Comparison of ENCODE assay signal across 10 cellular contexts in genomic region chr9:137026828-137027227, GRCh38. TPM values are rescaled to one million over a fixed set of nuclear protein-coding genes. Genes with fewer than 3 reads are reported as not detected.
A peak's percentile ranks its signal among the peaks of the same experiment; 100 is the strongest.
DNase-seq lines count a peak whose midpoint lies in the region; ATAC-seq and TF ChIP-seq lines count a peak whose summit lies in the region.
"Had no signal": no experiment of that assay in that cellular context is flagged by ENCODE, and none has a peak within 500 bp of the region (broad histone marks: within the 10 kb centered on the region; RNA-seq: fewer than 3 reads in every experiment).

No MANE protein-coding gene starts in this region.

- no peak overlapping the region for H3K56ac ChIP-seq in mesendoderm (ENCODE audit: low read length)

- no peak overlapping the region for H3K23ac ChIP-seq in mesendoderm (ENCODE audit: low read length)

- H3K79me2 ChIP-seq in mesendoderm (ENCODE audit: control insufficient read depth, insufficient read depth, low read length): no peaks in the 10 kb centered on the region

- peak overlapping the region; percentile 51 to 57 (median 56) for H3K4me3 ChIP-seq in right lobe of liver
- peak overlapping the region; percentile 68 for H3K4me3 ChIP-seq in thoracic aorta
- no peak overlapping the region for H3K4me3 ChIP-seq in mesendoderm (ENCODE audit: low read length)

- H3K36me3 Mint-ChIP-seq in activated naive CD4-positive, alpha-beta T cell treated with anti-CD3 and anti-CD28 coated beads, Interleukin-2, amount 50 U/mL, for 24 hours: no peaks in the 10 kb centered on the region
- no peaks in the 10 kb centered on the region for H3K36me3 Mint-ChIP-seq in activated T-cell treated with anti-CD3 and anti-CD28 coated beads, Interleukin-2, amount 50 U/mL, for 72 hours (ENCODE audit: insufficient read depth in 2 of 2)

- no peak overlapping the region for H3K4me2 ChIP-seq in mesendoderm (ENCODE audit: low read length)

- H3K27ac ChIP-seq in right lobe of liver: peak overlapping the region; percentile 24 to 73 (median 33)
- H3K27ac ChIP-seq in thoracic aorta: peak overlapping the region in 1 of 2 donors; percentile 34
- H3K27ac ChIP-seq in mesendoderm (ENCODE audit: low read depth, low read length): no peak overlapping the region

- TF ChIP-seq CTCF in right lobe of liver (IDR thresholded peaks at IDR 0.05) (no peak), thoracic aorta (IDR thresholded peaks at IDR 0.05) (no peak)

- H3K9me3 ChIP-seq in right lobe of liver: no peaks in the 10 kb centered on the region
- no peaks in the 10 kb centered on the region for H3K9me3 ChIP-seq in thoracic aorta

- no peak overlapping the region for H3K4ac ChIP-seq in mesendoderm (ENCODE audit: low read depth, low read length)

- TF ChIP-seq POLR2A in right lobe of liver (IDR thresholded peaks at IDR 0.05): no peak

- no peaks in the 10 kb centered on the region for H3K9me3 Mint-ChIP-seq in activated naive CD4-positive, alpha-beta T cell treated with anti-CD3 and anti-CD28 coated beads, Interleukin-2, amount 50 U/mL, for 24 hours
- H3K9me3 Mint-ChIP-seq in activated T-cell treated with anti-CD3 and anti-CD28 coated beads, Interleukin-2, amount 50 U/mL, for 72 hours: no peaks in the 10 kb centered on the region

- H2AK5ac ChIP-seq in mesendoderm (ENCODE audit: low read length): no peak overlapping the region

- no peaks in the 10 kb centered on the region for H3K36me3 ChIP-seq in right lobe of liver
- no peaks in the 10 kb centered on the region for H3K36me3 ChIP-seq in thoracic aorta
- no peaks in the 10 kb centered on the region for H3K36me3 ChIP-seq in mesendoderm (ENCODE audit: control insufficient read depth, insufficient read depth, low read length)

- H3K4me1 ChIP-seq in right lobe of liver (peaks cover 0 to 61% (median 30%) of the 10 kb centered on the region in 4 donors), thoracic aorta (ENCODE audit: control insufficient read depth in 1 of 2, low read depth in 2 of 2) (peaks cover 20 to 30% of the 10 kb centered on the region in 2 donors), mesendoderm (ENCODE audit: control insufficient read depth, low read depth, low read length) (no peaks in the 10 kb centered on the region)

- no peak overlapping the region for H2BK5ac ChIP-seq in mesendoderm (ENCODE audit: low read length)

- H3K9ac ChIP-seq in mesendoderm (ENCODE audit: low read length): no peak overlapping the region

- no peak overlapping the region for H3K27ac Mint-ChIP-seq in activated naive CD4-positive, alpha-beta T cell treated with anti-CD3 and anti-CD28 coated beads, Interleukin-2, amount 50 U/mL, for 24 hours
- H3K27ac Mint-ChIP-seq in activated T-cell treated with anti-CD3 and anti-CD28 coated beads, Interleukin-2, amount 50 U/mL, for 72 hours: no peak overlapping the region

- H3K4me3 Mint-ChIP-seq in activated naive CD4-positive, alpha-beta T cell treated with anti-CD3 and anti-CD28 coated beads, Interleukin-2, amount 50 U/mL, for 24 hours: peak overlapping the region; percentile 83
- peak overlapping the region; percentile 72 to 77 for H3K4me3 Mint-ChIP-seq in activated T-cell treated with anti-CD3 and anti-CD28 coated beads, Interleukin-2, amount 50 U/mL, for 72 hours

- no peak overlapping the region for H4K5ac ChIP-seq in mesendoderm (ENCODE audit: low read length)

- no peak overlapping the region for H3K18ac ChIP-seq in mesendoderm (ENCODE audit: low read length)

- H2BK15ac ChIP-seq in mesendoderm (replicated peaks; ENCODE audit: low read depth): no peak overlapping the region

- no peak overlapping the region for H4K8ac ChIP-seq in mesendoderm (ENCODE audit: low read depth, low read length)

- H3K27me3 Mint-ChIP-seq in activated naive CD4-positive, alpha-beta T cell treated with anti-CD3 and anti-CD28 coated beads, Interleukin-2, amount 50 U/mL, for 24 hours: no peaks in the 10 kb centered on the region
- H3K27me3 Mint-ChIP-seq in activated T-cell treated with anti-CD3 and anti-CD28 coated beads, Interleukin-2, amount 50 U/mL, for 72 hours (ENCODE audit: low read depth): no peaks in the 10 kb centered on the region

- no peak for ATAC-seq in activated T-cell treated with anti-CD3 and anti-CD28 coated beads, Interleukin-2, amount 50 U/mL, for 72 hours (replicated peaks in 1 of 2)
- ATAC-seq in right lobe of liver: peak in 3 of 4 donors; percentile 0 to 14 (median 10)
- no peak for ATAC-seq in thoracic aorta (ENCODE audit: insufficient number of reproducible peaks, low FRiP score, low read depth)
- ATAC-seq in GM18873 (IDR thresholded peaks at IDR 0.05; ENCODE audit: low FRiP score, unreplicated experiment): no peak

- no peak overlapping the region for H2BK120ac ChIP-seq in mesendoderm (ENCODE audit: low read depth, low read length)

- no peaks in the 10 kb centered on the region for H3K79me1 ChIP-seq in mesendoderm (ENCODE audit: low read length)

- intact Hi-C loops in right lobe of liver (cut with DNase I): no loop called here

- no peak for DNase-seq in activated naive CD4-positive, alpha-beta T cell treated with Interleukin-2 at 50 U/mL for 16 hours
- DNase-seq in activated T-cell treated with anti-CD3 and anti-CD28 coated beads, Interleukin-2, amount 50 U/mL, for 72 hours: no peak
- DNase-seq in right lobe of liver (peak; percentile 74 to 89 (median 83)), thoracic aorta (ENCODE audit: low spot score) (no peak), NCI-H1436 treated with DMSO at 0.1 percent for 48 hours (lab: John Stamatoyannopoulos, UW) (no peak), mesendoderm (no peak)
- DNase-seq: NCI-H526 had no signal

- peaks cover 22% of the 10 kb centered on the region for H3K4me1 Mint-ChIP-seq in activated naive CD4-positive, alpha-beta T cell treated with anti-CD3 and anti-CD28 coated beads, Interleukin-2, amount 50 U/mL, for 24 hours
- peaks cover 27% of the 10 kb centered on the region for H3K4me1 Mint-ChIP-seq in activated T-cell treated with anti-CD3 and anti-CD28 coated beads, Interleukin-2, amount 50 U/mL, for 72 hours (ENCODE audit: low read depth)

- WGBS in right lobe of liver (ENCODE audit: insufficient coverage, low coverage, low lambda C conversion rate, missing lambda C conversion rate): 10% methylated on average over 3 of the region's 4 CpGs
- no CpG with 5 or more reads among the region's 4 CpGs for WGBS in mesendoderm (ENCODE audit: extremely low coverage, insufficient coverage, low lambda C conversion rate)

- H3K27me3 ChIP-seq in right lobe of liver (no peaks in the 10 kb centered on the region), thoracic aorta (replicated peaks; ENCODE audit: insufficient read depth) (no peaks in the 10 kb centered on the region), mesendoderm (ENCODE audit: insufficient read depth, low read length, poor library complexity) (no peaks in the 10 kb centered on the region)

RNA-seq across cellular contexts. Expression of gene ABCA2, which starts 1.2 kb away (rescaled TPM):
- 10 to 100 TPM; 23.9 to 27.5 TPM for total RNA-seq in activated T-cell treated with anti-CD3 and anti-CD28 coated beads, Interleukin-2, amount 50 U/mL, for 72 hours
- total RNA-seq in right lobe of liver (10 to 100 TPM; 23.7 to 49.2 (median 34.2) TPM), thoracic aorta (10 to 100 TPM; 37.2 to 60.5 TPM)
- polyA plus RNA-seq in mesendoderm (2013, experiment 1 of 2): 1.8 TPM
- 2.0 TPM for polyA plus RNA-seq in mesendoderm (2013, experiment 2 of 2)

RNA-seq across cellular contexts. Expression of gene FUT7, which starts 5.1 kb away (rescaled TPM):
- total RNA-seq in activated T-cell treated with anti-CD3 and anti-CD28 coated beads, Interleukin-2, amount 50 U/mL, for 72 hours: 1 to 10 TPM; 1.6 to 1.8 TPM
- total RNA-seq in right lobe of liver: under 1 TPM in 2 of 6 experiments, not detected in 4; 0.12 to 0.13 TPM
- not detected for total RNA-seq in thoracic aorta
- polyA plus RNA-seq in mesendoderm (2013, experiment 1 of 2): not detected
- not detected for polyA plus RNA-seq in mesendoderm (2013, experiment 2 of 2)
- total RNA-seq: dermis microvascular lymphatic vessel endothelial cell had no signal

RNA-seq across cellular contexts. Expression of gene NPDC1, which starts 19.1 kb away (rescaled TPM):
- total RNA-seq in activated T-cell treated with anti-CD3 and anti-CD28 coated beads, Interleukin-2, amount 50 U/mL, for 72 hours: 10 to 100 TPM; 27.2 to 28.7 TPM
- total RNA-seq in right lobe of liver (10 to 100 TPM in 5 of 6 experiments, 1 to 10 TPM in 1; 9.3 to 14.9 (median 12.2) TPM), thoracic aorta (10 to 100 TPM; 71.5 to 95.8 TPM)
- polyA plus RNA-seq in mesendoderm (2013, experiment 1 of 2): 9.7 TPM
- polyA plus RNA-seq in mesendoderm (2013, experiment 2 of 2): 10.2 TPM

RNA-seq across cellular contexts. Expression of gene ENTPD2, which starts 27.0 kb away (rescaled TPM):
- total RNA-seq in activated T-cell treated with anti-CD3 and anti-CD28 coated beads, Interleukin-2, amount 50 U/mL, for 72 hours: under 1 TPM; 0.28 to 0.48 TPM
- total RNA-seq in right lobe of liver: 1 to 10 TPM in 2 of 6 experiments, under 1 TPM in 4; 0.50 to 2.1 (median 0.80) TPM
- under 1 TPM; 0.92 to 0.95 TPM for total RNA-seq in thoracic aorta
- 0.58 TPM for polyA plus RNA-seq in mesendoderm (2013, experiment 1 of 2)
- 0.57 TPM for polyA plus RNA-seq in mesendoderm (2013, experiment 2 of 2)
- total RNA-seq: dermis microvascular lymphatic vessel endothelial cell had no signal

RNA-seq across cellular contexts. Expression of gene CLIC3, which starts 30.5 kb away (rescaled TPM):
- under 1 TPM; 0.43 to 0.65 TPM for total RNA-seq in activated T-cell treated with anti-CD3 and anti-CD28 coated beads, Interleukin-2, amount 50 U/mL, for 72 hours
- under 1 TPM in 2 of 6 experiments, not detected in 4; 0.37 to 0.51 TPM for total RNA-seq in right lobe of liver
- total RNA-seq in thoracic aorta: 1 to 10 TPM; 1.4 to 8.7 TPM
- 0.15 TPM for polyA plus RNA-seq in mesendoderm (2013, experiment 1 of 2)
- polyA plus RNA-seq in mesendoderm (2013, experiment 2 of 2): 0.17 TPM
- total RNA-seq: dermis microvascular lymphatic vessel endothelial cell had no signal

Comparison
In these comparisons a context has a peak if more than half of its experiments do, and no peak if none do; other contexts are left out.
1. DNase-seq: peak in right lobe of liver (3 of 3); none in activated naive CD4-positive, alpha-beta T cell treated with Interleukin-2 at 50 U/mL for 16 hours (single experiment), activated T-cell treated with anti-CD3 and anti-CD28 coated beads, Interleukin-2, amount 50 U/mL, for 72 hours (0 of 2), thoracic aorta (single experiment), NCI-H1436 treated with DMSO at 0.1 percent for 48 hours (single experiment) and mesendoderm (single experiment).
2. ATAC-seq: peak in right lobe of liver (3 of 4); none in activated T-cell treated with anti-CD3 and anti-CD28 coated beads, Interleukin-2, amount 50 U/mL, for 72 hours (0 of 2), thoracic aorta (single experiment) and GM18873 (single experiment).